Comparison of ENCODE assay signal across 11 cellular contexts in genomic region chr11:2781413-2782274, GRCh38.
DNase-seq lines count a peak whose midpoint lies in the region; ATAC-seq and TF ChIP-seq lines count a peak whose summit lies in the region.
"Had no signal": no experiment of that assay in that cellular context is flagged by ENCODE, and none has a peak within 500 bp of the region (broad histone marks: within the 10 kb centered on the region; RNA-seq: fewer than 3 reads in every experiment).

No MANE protein-coding gene starts in this region.

- H3K4me1 ChIP-seq in mesenchymal stem cell (ENCODE audit: control insufficient read depth, insufficient read depth, low read depth, low read length) (peaks cover 26% of the 10 kb centered on the region), suprapubic skin (peaks cover 30% of the 10 kb centered on the region)

- peak overlapping the region in 1 of 2 experiments; percentile 40 for H3K23ac ChIP-seq in mesenchymal stem cell (ENCODE audit: low read length in 2 of 2)

- no peak overlapping the region for H3K27ac ChIP-seq in mesenchymal stem cell (ENCODE audit: low read length, poor library complexity, severe bottlenecking)
- H3K27ac ChIP-seq in suprapubic skin, result no peak overlapping the region

- H2BK120ac ChIP-seq in mesenchymal stem cell (ENCODE audit: low read depth, low read length), result peak overlapping the region; percentile 65

- peaks cover 11% of the 10 kb centered on the region for H3K9me3 Mint-ChIP-seq in WTC11

- POLR2A ChIA-PET in WTC11 (lab: Charles Lee), result no interaction called here

- peak; percentile 9 for DNase-seq in WTC11 (ENCODE audit: low spot score)
- peak; percentile 0 for DNase-seq in effector CD4-positive, alpha-beta T cell
- peak; percentile 55 for DNase-seq in mesenchymal stem cell
- peak; percentile 48 to 75 for DNase-seq in suprapubic skin (ENCODE audit: low spot score in 2 of 2)
- no peak for DNase-seq in SIG-M5 (lab: John Stamatoyannopoulos, UW)
- DNase-seq in occipital lobe (lab: John Stamatoyannopoulos, UW), result no peak
- DNase-seq: H9, Karpas-422, NCI-H226 had no signal

- H2BK15ac ChIP-seq in mesenchymal stem cell (ENCODE audit: low read depth, poor library complexity, severe bottlenecking), result peak overlapping the region; percentile 75

- CTCF ChIA-PET in WTC11 (lab: Charles Lee), result interaction anchor here (0.7 kb wide), 1 partner anchor 109 kb away, joined by 3 read pairs; no protein-coding TSS in a partner anchor

- H3K36me3 Mint-ChIP-seq in WTC11, result peaks cover 10% of the 10 kb centered on the region

- H3K9ac ChIP-seq in mesenchymal stem cell (ENCODE audit: low read length), result no peak overlapping the region

- H2AK5ac ChIP-seq in mesenchymal stem cell (ENCODE audit: low read length, severe bottlenecking), result peak overlapping the region; percentile 13

- H3K27me3 Mint-ChIP-seq in WTC11 (ENCODE audit: low read depth), result peaks cover 38% of the 10 kb centered on the region

- ATAC-seq in WTC11, result no peak
- no peak for ATAC-seq in HG02763 (IDR thresholded peaks at IDR 0.05; ENCODE audit: unreplicated experiment)
- ATAC-seq: naive thymus-derived CD4-positive, alpha-beta T cell had no signal

- H3K4ac ChIP-seq in mesenchymal stem cell (ENCODE audit: low read depth in 1 of 2, low read length in 2 of 2), result peak overlapping the region; percentile 82 to 85

- H3K4me1 Mint-ChIP-seq in WTC11, result peaks cover 17% of the 10 kb centered on the region

- no peak for TF ChIP-seq POLR2A in suprapubic skin (IDR thresholded peaks at IDR 0.05)

- no peak overlapping the region for H2BK5ac ChIP-seq in mesenchymal stem cell (ENCODE audit: low read depth, low read length, poor library complexity, severe bottlenecking)

- peak overlapping the region in 1 of 2 experiments; percentile 96 for H3K14ac ChIP-seq in mesenchymal stem cell (ENCODE audit: low read length in 2 of 2)

- H3K27ac Mint-ChIP-seq in WTC11, result no peak overlapping the region
- H3K27ac Mint-ChIP-seq: H9 had no signal

- peaks cover 0 to 9% of the 10 kb centered on the region in 2 experiments for H3K27me3 ChIP-seq in mesenchymal stem cell (ENCODE audit: control insufficient read depth in 1 of 2, insufficient read depth in 1 of 2, low read length in 2 of 2)
- H3K27me3 ChIP-seq in suprapubic skin, result no peaks in the 10 kb centered on the region

- TF ChIP-seq CTCF in WTC11 (IDR thresholded peaks at IDR 0.05) (no peak), suprapubic skin (IDR thresholded peaks at IDR 0.05) (no peak)

- H3K79me1 ChIP-seq in mesenchymal stem cell (replicated peaks; ENCODE audit: low read length, poor library complexity, severe bottlenecking), result no peaks in the 10 kb centered on the region

- WGBS in mesenchymal stem cell, result 74% methylated on average over 17 of the region's 19 CpGs
- 92% methylated on average over 19 of the region's 19 CpGs for WGBS in suprapubic skin

- H3K18ac ChIP-seq in mesenchymal stem cell (ENCODE audit: low read depth in 1 of 2, low read length in 2 of 2), result peak overlapping the region; percentile 76 to 89

- H4K8ac ChIP-seq in mesenchymal stem cell (ENCODE audit: low read length), result peak overlapping the region; percentile 89

- peak overlapping the region; percentile 78 for H2AFZ ChIP-seq in mesenchymal stem cell (ENCODE audit: low read depth, low read length)

- H3K4me3 ChIP-seq in mesenchymal stem cell (ENCODE audit: insufficient read depth in 1 of 2, low read depth in 1 of 2, low read length in 2 of 2), result no peak overlapping the region
- no peak overlapping the region for H3K4me3 ChIP-seq in suprapubic skin

- H3K9me3 ChIP-seq in mesenchymal stem cell (ENCODE audit: control insufficient read depth, low read length), result no peaks in the 10 kb centered on the region
- no peaks in the 10 kb centered on the region for H3K9me3 ChIP-seq in suprapubic skin

- peak overlapping the region; percentile 44 to 99 for H2BK12ac ChIP-seq in mesenchymal stem cell (ENCODE audit: low read length in 2 of 2)

- peak overlapping the region; percentile 87 for H4K91ac ChIP-seq in mesenchymal stem cell (ENCODE audit: low read length)

- no peak overlapping the region for H3K4me3 Mint-ChIP-seq in WTC11
- H3K4me3 Mint-ChIP-seq: naive thymus-derived CD4-positive, alpha-beta T cell had no signal

- TF ChIP-seq EP300 in suprapubic skin (IDR thresholded peaks at IDR 0.05), result no peak

- no peak overlapping the region for H3K4me2 ChIP-seq in mesenchymal stem cell (ENCODE audit: low read length, poor library complexity, severe bottlenecking)

- H3K36me3 ChIP-seq in mesenchymal stem cell (ENCODE audit: control insufficient read depth in 1 of 2, insufficient read depth in 2 of 2, low read depth in 1 of 2, low read length in 2 of 2), result no peaks in the 10 kb centered on the region
- no peaks in the 10 kb centered on the region for H3K36me3 ChIP-seq in suprapubic skin

TF ChIP-seq in WTC11, 78 proteins besides CTCF, POLR2A, EP300 and RAD21:
- TF ChIP-seq GRHL2 (CRISPR knock-in tag; IDR thresholded peaks at IDR 0.05; ENCODE audit: insufficient replicate concordance, severe bottlenecking) (no peak), ZNF263 (CRISPR knock-in tag; IDR thresholded peaks at IDR 0.05; ENCODE audit: low read depth) (no peak), ZNF281 (CRISPR knock-in tag; IDR thresholded peaks at IDR 0.05) (no peak), ZNF423 (CRISPR knock-in tag; IDR thresholded peaks at IDR 0.05) (no peak), OVOL2 (CRISPR knock-in tag; IDR thresholded peaks at IDR 0.05; ENCODE audit: borderline replicate concordance) (no peak)

Comparison
In these comparisons a context has a peak if more than half of its experiments do, and no peak if none do; other contexts are left out.
1. DNase-seq: peak in WTC11 (single experiment), effector CD4-positive, alpha-beta T cell (single experiment), mesenchymal stem cell (single experiment) and suprapubic skin (2 of 2); none in SIG-M5 (single experiment) and occipital lobe (single experiment).